8 cellular contexts compared by ENCODE assay signal in the genomic region with DNA sequence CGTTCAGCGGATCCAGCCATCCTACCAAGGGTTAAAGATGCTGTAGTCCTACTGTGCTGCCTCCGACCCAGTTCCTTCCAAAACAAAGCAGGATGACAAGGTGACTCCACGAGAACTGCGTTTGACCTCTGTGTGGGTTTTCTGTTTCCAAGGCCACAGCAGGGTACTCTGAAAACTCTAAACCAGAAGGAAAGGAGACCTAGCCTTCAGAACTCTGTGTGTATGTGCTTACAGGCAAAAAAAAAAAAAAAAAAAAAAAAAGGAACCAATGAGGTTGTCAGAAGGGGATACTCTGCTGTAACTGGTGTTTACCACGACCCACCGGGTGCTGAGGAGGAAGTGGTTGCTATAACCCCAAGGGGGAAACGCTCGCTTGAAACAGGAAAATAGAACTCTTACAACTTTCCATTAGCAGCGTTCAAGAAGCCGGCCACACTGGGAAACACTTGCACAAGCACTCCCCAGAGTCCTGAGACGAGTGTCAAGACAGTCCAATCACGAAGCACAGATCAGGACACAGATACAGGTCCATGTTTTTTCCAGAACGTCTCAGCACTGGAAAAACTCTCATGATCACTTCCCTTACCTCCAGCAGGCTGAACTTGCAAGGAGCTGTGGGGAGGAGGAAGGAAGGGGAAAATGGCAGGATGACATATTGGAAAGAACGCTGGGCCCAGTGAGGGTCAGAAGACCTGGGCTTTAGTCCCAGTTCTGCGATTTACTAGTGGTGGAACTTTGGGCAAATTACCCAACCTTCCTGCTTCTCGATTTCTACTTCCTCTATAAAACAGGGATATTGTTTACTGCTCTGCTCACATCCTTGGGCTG.
DNase-seq lines count a peak whose midpoint lies in the region; ATAC-seq and TF ChIP-seq lines count a peak whose summit lies in the region.

No MANE protein-coding gene starts in this region.

- peak; percentile 66 for ATAC-seq in HG03575 (IDR thresholded peaks at IDR 0.05; ENCODE audit: extremely low read depth, insufficient number of reproducible peaks, low FRiP score, unreplicated experiment)
- ATAC-seq in activated CD8-positive, alpha-beta T cell treated with anti-CD3 and anti-CD28 coated beads, Interleukin-2, amount 10 ng/mL, durations not matched to agents 7 days and 5 days, result peak; percentile 71
- ATAC-seq in Right ventricle myocardium inferior, result peak; percentile 46

- H3K36me3 Mint-ChIP-seq in activated CD8-positive, alpha-beta T cell treated with anti-CD3 and anti-CD28 coated beads, Interleukin-2, amount 10 ng/mL, durations not matched to agents 7 days and 5 days (ENCODE audit: low read depth), result peaks cover 41% of the 10 kb centered on the region

- no peaks in the 10 kb centered on the region for H3K9me3 Mint-ChIP-seq in activated CD8-positive, alpha-beta T cell treated with anti-CD3 and anti-CD28 coated beads, Interleukin-2, amount 10 ng/mL, durations not matched to agents 7 days and 5 days (ENCODE audit: insufficient read depth)

- peak; percentile 91 for DNase-seq in CD1c-positive myeloid dendritic cell (ENCODE audit: extremely low spot score)
- DNase-seq in GM20000 (ENCODE audit: low spot score), result peak; percentile 78
- DNase-seq in activated CD8-positive, alpha-beta T cell treated with anti-CD3 and anti-CD28 coated beads, Interleukin-2, amount 10 ng/mL, durations not matched to agents 7 days and 5 days, result peak; percentile 91
- DNase-seq in Right ventricle myocardium inferior (ENCODE audit: missing footprints), result peak; percentile 81
- peak; percentile 70 for DNase-seq in stimulated activated CD8-positive, alpha-beta memory T cell treated with anti-CD3 and anti-CD28 coated beads, Interleukin-12 subunit alpha, Interleukin-12 subunit beta, amount 100 ng/mL, for 1 hour (ENCODE audit: low read depth)
- DNase-seq in kidney tubule cell (ENCODE audit: low spot score), result no peak
- no peak for DNase-seq in COLO668 (lab: John Stamatoyannopoulos, UW; ENCODE audit: unreplicated experiment)

- CTCF ChIA-PET in activated CD8-positive, alpha-beta T cell treated with anti-CD3 and anti-CD28 coated beads, Interleukin-2, amount 10 ng/mL, durations not matched to agents 7 days and 5 days (lab: Charles Lee), result interaction anchor here (1.1 to 2.4 kb wide), 5 partner anchors 12 to 267 kb away, joined by 3 to 10 read pairs (median 5); a partner anchor contains a TSS

- POLR2A ChIA-PET in activated CD8-positive, alpha-beta T cell treated with anti-CD3 and anti-CD28 coated beads, Interleukin-2, amount 10 ng/mL, durations not matched to agents 7 days and 5 days (lab: Charles Lee), result interaction anchor here (0.6 to 5.5 kb wide), 6 partner anchors 12 to 62 kb away, joined by 3 to 40 read pairs (median 3); no protein-coding TSS in a partner anchor

- peak overlapping the region; percentile 95 for H3K27ac Mint-ChIP-seq in activated CD8-positive, alpha-beta T cell treated with anti-CD3 and anti-CD28 coated beads, Interleukin-2, amount 10 ng/mL, durations not matched to agents 7 days and 5 days

- no peaks in the 10 kb centered on the region for H3K27me3 Mint-ChIP-seq in activated CD8-positive, alpha-beta T cell treated with anti-CD3 and anti-CD28 coated beads, Interleukin-2, amount 10 ng/mL, durations not matched to agents 7 days and 5 days (ENCODE audit: low read depth)

- intact Hi-C loops in Right ventricle myocardium inferior (cut with DNase I), result no loop called here

- no peak for TF ChIP-seq CTCF in GM20000 (IDR thresholded peaks at IDR 0.05; ENCODE audit: extremely low read depth, missing control alignments)

- H3K4me1 Mint-ChIP-seq in activated CD8-positive, alpha-beta T cell treated with anti-CD3 and anti-CD28 coated beads, Interleukin-2, amount 10 ng/mL, durations not matched to agents 7 days and 5 days (ENCODE audit: low read depth), result peaks cover 96% of the 10 kb centered on the region

- peak overlapping the region; percentile 65 for H3K4me3 Mint-ChIP-seq in activated CD8-positive, alpha-beta T cell treated with anti-CD3 and anti-CD28 coated beads, Interleukin-2, amount 10 ng/mL, durations not matched to agents 7 days and 5 days

Comparison
In these comparisons a context has a peak if more than half of its experiments do, and no peak if none do; other contexts are left out.
1. DNase-seq: peak in CD1c-positive myeloid dendritic cell (single experiment), GM20000 (single experiment), activated CD8-positive, alpha-beta T cell treated with anti-CD3 and anti-CD28 coated beads, Interleukin-2, amount 10 ng/mL, durations not matched to agents 7 days and 5 days (single experiment), Right ventricle myocardium inferior (single experiment) and stimulated activated CD8-positive, alpha-beta memory T cell treated with anti-CD3 and anti-CD28 coated beads, Interleukin-12 subunit alpha, Interleukin-12 subunit beta, amount 100 ng/mL, for 1 hour (single experiment); none in kidney tubule cell (single experiment) and COLO668 (single experiment).
2. Peak in every context shown above with its lines, with median percentiles within 50 percentile points of each other: ATAC-seq.